In genomic region chr22:36573815-36574350, GRCh38 we compare ENCODE assay signal across 19 cellular contexts. TPM values are rescaled to one million over a fixed set of nuclear protein-coding genes. Genes with fewer than 3 reads are reported as not detected.
A peak's percentile ranks its signal among the peaks of the same experiment; 100 is the strongest.
DNase-seq lines count a peak whose midpoint lies in the region; ATAC-seq, FAIRE-seq and TF ChIP-seq lines count a peak whose summit lies in the region.
"Had no signal": no experiment of that assay in that cellular context is flagged by ENCODE, and none has a peak within 500 bp of the region (broad histone marks: within the 10 kb centered on the region; RNA-seq: fewer than 3 reads in every experiment).

No MANE protein-coding gene starts in this region.

- no peak overlapping the region for H3K4me3 Mint-ChIP-seq in nephron progenitor cell
- no peak overlapping the region for H3K4me3 Mint-ChIP-seq in activated CD4-positive, alpha-beta T cell treated with anti-CD3 and anti-CD28 coated beads for 36 hours
- H3K4me3 Mint-ChIP-seq: CD4-positive, CD25-positive, alpha-beta regulatory T cell; GM23338; IgD-negative memory B cell had no signal

- no peaks in the 10 kb centered on the region for H3K36me3 ChIP-seq in K562 (ENCODE audit: control insufficient read depth, insufficient read depth, low read length)
- H3K36me3 ChIP-seq: BLaER1 treated with 17β-estradiol and CSF1 and Interleukin-3, amounts not matched to agents 10 nM and 100 nM; HAP-1 had no signal

- no peaks in the 10 kb centered on the region for H3K9me3 ChIP-seq in K562 (replicated peaks; ENCODE audit: control insufficient read depth, insufficient read depth, low read depth, low read length)
- H3K9me3 ChIP-seq: BLaER1 treated with 17β-estradiol and CSF1 and Interleukin-3, amounts not matched to agents 10 nM and 100 nM; HAP-1 had no signal

- no peaks in the 10 kb centered on the region for H3K79me2 ChIP-seq in K562 (ENCODE audit: control insufficient read depth, insufficient read depth, low read length)

- in situ Hi-C loops in K562 (cut with MboI): no loop called here

- H3K4me3 ChIP-seq in K562: no peak overlapping the region
- H3K4me3 ChIP-seq: BLaER1 treated with 17β-estradiol and CSF1 and Interleukin-3, amounts not matched to agents 10 nM and 100 nM; GM23338; HAP-1 had no signal

- H3K27me3 ChIP-seq in K562 (ENCODE audit: control insufficient read depth in 2 of 2, insufficient read depth in 2 of 2, low read length in 2 of 2): peaks cover 2 to 24% of the 10 kb centered on the region in 2 experiments; a peak in 3 of 5 replicates
- H3K27me3 ChIP-seq: BLaER1 treated with 17β-estradiol and CSF1 and Interleukin-3, amounts not matched to agents 10 nM and 100 nM had no signal

- 11% methylated on average over 9 of the region's 9 CpGs for WGBS in K562 (ENCODE audit: insufficient coverage, low coverage, missing lambda C conversion rate)

- CTCF ChIA-PET in K562 (lab: Yijun Ruan, JAX; ENCODE audit: low intra/inter-chr PET ratio): no interaction called here
- CTCF ChIA-PET in activated CD4-positive, alpha-beta T cell treated with anti-CD3 and anti-CD28 coated beads for 36 hours (lab: Charles Lee): interaction anchor here (0.6 to 1.3 kb wide), 2 partner anchors 27 to 533 kb away, joined by 3 to 4 read pairs; no protein-coding TSS in a partner anchor

- TF ChIP-seq POLR2A in K562 (conservative IDR thresholded peaks at IDR 0.05): no peak

- no peak overlapping the region for H2AFZ ChIP-seq in K562 (ENCODE audit: low read depth, low read length)
- H2AFZ ChIP-seq: GM23338 had no signal

- no peaks in the 10 kb centered on the region for H3K36me3 Mint-ChIP-seq in nephron progenitor cell (ENCODE audit: low read depth)
- H3K36me3 Mint-ChIP-seq in activated CD4-positive, alpha-beta T cell treated with anti-CD3 and anti-CD28 coated beads for 36 hours (ENCODE audit: low read depth): no peaks in the 10 kb centered on the region
- H3K36me3 Mint-ChIP-seq: CD4-positive, CD25-positive, alpha-beta regulatory T cell; IgD-negative memory B cell had no signal

- no peak for TF ChIP-seq RAD21 in K562 (CRISPR knock-in tag; conservative IDR thresholded peaks at IDR 0.05 in 1 of 2, IDR thresholded peaks at IDR 0.05 in 1 of 2)

- H3K4me1 ChIP-seq in K562 (replicated peaks in 1 of 2; ENCODE audit: control insufficient read depth in 2 of 2, insufficient read depth in 2 of 2, low read length in 2 of 2): peaks cover 0 to 4% of the 10 kb centered on the region in 2 experiments; a peak in 2 of 5 replicates
- H3K4me1 ChIP-seq: BLaER1 treated with 17β-estradiol and CSF1 and Interleukin-3, amounts not matched to agents 10 nM and 100 nM; HAP-1 had no signal

- H4K20me1 ChIP-seq in K562 (replicated peaks; ENCODE audit: control insufficient read depth, insufficient read depth, low read length): no peaks in the 10 kb centered on the region
- H4K20me1 ChIP-seq: BLaER1 treated with 17β-estradiol and CSF1 and Interleukin-3, amounts not matched to agents 10 nM and 100 nM had no signal

- H3K27ac Mint-ChIP-seq in nephron progenitor cell: peak overlapping the region; percentile 50
- H3K27ac Mint-ChIP-seq in activated CD4-positive, alpha-beta T cell treated with anti-CD3 and anti-CD28 coated beads for 36 hours: no peak overlapping the region
- H3K27ac Mint-ChIP-seq: CD4-positive, CD25-positive, alpha-beta regulatory T cell; GM23338; IgD-negative memory B cell had no signal

- ATAC-seq in K562: no peak
- ATAC-seq in HG03175 (IDR thresholded peaks at IDR 0.05; ENCODE audit: unreplicated experiment): no peak
- no peak for ATAC-seq in activated CD4-positive, alpha-beta T cell treated with anti-CD3 and anti-CD28 coated beads for 36 hours
- ATAC-seq: GM23338 had no signal

- H3K4me2 ChIP-seq in K562 (ENCODE audit: insufficient read depth, low read length): no peak overlapping the region
- H3K4me2 ChIP-seq: BLaER1 treated with 17β-estradiol and CSF1 and Interleukin-3, amounts not matched to agents 10 nM and 100 nM; GM23338 had no signal

- FAIRE-seq in K562 (lab: Jason Lieb, UNC): no peak
- FAIRE-seq: G401.6, GM12892 had no signal

- POLR2A ChIA-PET in K562 (lab: Yijun Ruan, JAX): no interaction called here
- POLR2A ChIA-PET in activated CD4-positive, alpha-beta T cell treated with anti-CD3 and anti-CD28 coated beads for 36 hours (lab: Charles Lee): no interaction called here

- TF ChIP-seq CTCF in K562 (IDR thresholded peaks at IDR 0.05 in 2 of 3, conservative IDR thresholded peaks at IDR 0.05 in 1 of 3; ENCODE audit: insufficient read depth in 2 of 3, low read depth in 1 of 3, low read length in 3 of 3) (no peak), nephron progenitor cell (IDR thresholded peaks at IDR 0.05) (no peak)

- H3K27me3 Mint-ChIP-seq in nephron progenitor cell (ENCODE audit: low read depth, poor library complexity): peaks cover 1% of the 10 kb centered on the region
- H3K27me3 Mint-ChIP-seq in activated CD4-positive, alpha-beta T cell treated with anti-CD3 and anti-CD28 coated beads for 36 hours: no peaks in the 10 kb centered on the region

- no peaks in the 10 kb centered on the region for H3K9me1 ChIP-seq in K562 (ENCODE audit: control insufficient read depth, insufficient read depth, low read length)

- H3K27ac ChIP-seq in K562 (ENCODE audit: extremely low read depth, low read depth, low read length): no peak overlapping the region
- H3K27ac ChIP-seq: BLaER1 treated with 17β-estradiol and CSF1 and Interleukin-3, amounts not matched to agents 10 nM and 100 nM had no signal

- no peak overlapping the region; a peak in 1 of 4 replicates for H3K9ac ChIP-seq in K562 (ENCODE audit: insufficient read depth in 1 of 2, low read depth in 2 of 2, low read length in 2 of 2)
- H3K9ac ChIP-seq: BLaER1 treated with 17β-estradiol and CSF1 and Interleukin-3, amounts not matched to agents 10 nM and 100 nM had no signal

- no peaks in the 10 kb centered on the region for H3K9me3 Mint-ChIP-seq in nephron progenitor cell
- no peaks in the 10 kb centered on the region for H3K9me3 Mint-ChIP-seq in activated CD4-positive, alpha-beta T cell treated with anti-CD3 and anti-CD28 coated beads for 36 hours (ENCODE audit: low read depth)
- H3K9me3 Mint-ChIP-seq: GM23338 had no signal

- DNase-seq in D341Med (ENCODE audit: low spot score): peak; percentile 73
- DNase-seq in NCI-H82 (lab: John Stamatoyannopoulos, UW): peak; percentile 99
- DNase-seq in K562 (ENCODE audit: extremely low read depth in 1 of 4, low spot score in 3 of 4): no peak
- DNase-seq in nephron progenitor cell: peak; percentile 26
- DNase-seq in kidney glomerular epithelial cell (lab: John Stamatoyannopoulos, UW): no peak
- DNase-seq in activated CD4-positive, alpha-beta T cell treated with anti-CD3 and anti-CD28 coated beads for 36 hours: no peak
- DNase-seq in DMS114 treated with DMSO at 0.1 percent for 48 hours (lab: John Stamatoyannopoulos, UW; ENCODE audit: unreplicated experiment): no peak
- DNase-seq: ACHN; CD4-positive, CD25-positive, alpha-beta regulatory T cell; DMS153; DMS79 treated with DMSO at 0.1 percent for 48 hours; EL had no signal

- no TSS peak for BruUV-seq in K562 (replicated peaks; lab: Mats Ljungman, UMichigan)

- no peak for TF ChIP-seq EP300 in K562 (IDR thresholded peaks at IDR 0.05; ENCODE audit: low read length)

- intact Hi-C loops in K562 (cut with micrococcal nuclease): no loop called here
- intact Hi-C loops in activated CD4-positive, alpha-beta T cell treated with anti-CD3 and anti-CD28 coated beads for 36 hours (cut with DNase I, micrococcal nuclease): no loop called here

- H3K4me1 Mint-ChIP-seq in nephron progenitor cell: peaks cover 21% of the 10 kb centered on the region
- H3K4me1 Mint-ChIP-seq in activated CD4-positive, alpha-beta T cell treated with anti-CD3 and anti-CD28 coated beads for 36 hours: no peaks in the 10 kb centered on the region
- H3K4me1 Mint-ChIP-seq: CD4-positive, CD25-positive, alpha-beta regulatory T cell had no signal

TF ChIP-seq in K562, 482 proteins besides CTCF, POLR2A, EP300 and RAD21:
- TF ChIP-seq HMG20A (CRISPR knock-in tag; conservative IDR thresholded peaks at IDR 0.05): no peak
- peak; percentile 93 for TF ChIP-seq ZNF263 (CRISPR knock-in tag; IDR thresholded peaks at IDR 0.05; ENCODE audit: borderline replicate concordance)

RNA-seq across cellular contexts. Expression of gene EIF3D, which starts 44.9 kb away (rescaled TPM):
- 224 and 314 TPM in 2 replicates for total RNA-seq in K562 (2011; cell fraction: chromatin; rRNA removed; ENCODE audit: low replicate concordance)
- total RNA-seq in K562 (2011; cell fraction: nucleolus; rRNA removed): 208 and 235 TPM in 2 replicates
- 194 and 205 TPM in 2 replicates for total RNA-seq in K562 (2011; cell fraction: nucleoplasm; rRNA removed)
- 279 and 290 TPM in 2 replicates for total RNA-seq in K562 (2014; rRNA removed)
- total RNA-seq in K562 (2014; rRNA removed; fragmentation: Illumina TruSeq; extraction: Trizol): 256 and 278 TPM in 2 replicates
- 265 and 279 TPM in 2 replicates for total RNA-seq in K562 (2015; rRNA removed; fragmentation: Illumina TruSeq; extraction: Trizol)
- 191 and 207 TPM in 2 replicates for total RNA-seq in K562 (2021)
- 397 and 422 TPM in 2 replicates for polyA plus RNA-seq in K562 (2011; rRNA removed)
- 502 and 509 TPM in 2 replicates for polyA plus RNA-seq in K562 (2011; cell fraction: cytosol; rRNA removed)
- polyA plus RNA-seq in K562 (2011; cell fraction: nucleus; rRNA removed): 297 TPM in 2 replicates
- polyA plus RNA-seq in K562 (2012): 208 and 287 TPM in 2 replicates
- 368 and 398 TPM in 2 replicates for polyA plus RNA-seq in K562 (2014; fragmentation: Illumina TruSeq; extraction: Trizol)
- polyA plus RNA-seq in K562 (2014; fragmentation: Nextera tagmentation; extraction: Ambion mirVana): 100 to 1,000 TPM; 199 to 351 TPM
- polyA plus RNA-seq in K562 (2014; rRNA removed): 278 and 293 TPM in 2 replicates
- polyA minus RNA-seq in K562 (2011; rRNA and poly(A)+ RNA removed): 513 and 629 TPM in 2 replicates
- polyA minus RNA-seq in K562 (2011; cell fraction: cytosol; rRNA and poly(A)+ RNA removed): 261 and 266 TPM in 2 replicates
- 122 and 177 TPM in 2 replicates for polyA minus RNA-seq in K562 (2011; cell fraction: nucleus; rRNA and poly(A)+ RNA removed)
- 100 to 1,000 TPM; 359 to 403 TPM for total RNA-seq in activated CD4-positive, alpha-beta T cell treated with anti-CD3 and anti-CD28 coated beads for 36 hours

Comparison
In these comparisons a context has a peak if more than half of its experiments do, and no peak if none do; other contexts are left out.
1. DNase-seq: peak in D341Med (single experiment), NCI-H82 (single experiment) and nephron progenitor cell (single experiment); none in K562 (0 of 4), kidney glomerular epithelial cell (single experiment), activated CD4-positive, alpha-beta T cell treated with anti-CD3 and anti-CD28 coated beads for 36 hours (single experiment) and DMS114 treated with DMSO at 0.1 percent for 48 hours (single experiment).